In genomic region chr1:87524021-87524754, GRCh38 we compare ENCODE assay signal across 30 cellular contexts.
DNase-seq lines count a peak whose midpoint lies in the region; ATAC-seq, FAIRE-seq and TF ChIP-seq lines count a peak whose summit lies in the region.
"Had no signal": no experiment of that assay in that cellular context is flagged by ENCODE, and none has a peak within 500 bp of the region (broad histone marks: within the 10 kb centered on the region; RNA-seq: fewer than 3 reads in every experiment).

No MANE protein-coding gene starts in this region.

- H3K27me3 Mint-ChIP-seq in astrocyte (ENCODE audit: low read depth, unreplicated experiment): peaks cover 6% of the 10 kb centered on the region
- peaks cover 7 to 21% of the 10 kb centered on the region in 2 donors for H3K27me3 Mint-ChIP-seq in CD8-positive, alpha-beta memory T cell
- H3K27me3 Mint-ChIP-seq: activated naive CD8-positive, alpha-beta T cell treated with anti-CD3 and anti-CD28 coated beads, Interleukin-2, amount 10 ng/mL, durations not matched to agents 7 days and 5 days; CD4-positive, CD25-positive, alpha-beta regulatory T cell had no signal

- H3K4me1 ChIP-seq in astrocyte (ENCODE audit: insufficient read depth, low read length) (peaks cover 3% of the 10 kb centered on the region), left ventricle myocardium inferior (peaks cover 7% of the 10 kb centered on the region), rectal smooth muscle tissue (ENCODE audit: control insufficient read depth, insufficient read depth, low read length) (peaks cover 17% of the 10 kb centered on the region)
- no peaks in the 10 kb centered on the region for H3K4me1 ChIP-seq in CD8-positive, alpha-beta memory T cell (ENCODE audit: insufficient read depth, low read length)
- H3K4me1 ChIP-seq: prostate gland, upper lobe of right lung had no signal

- H3K4me3 Mint-ChIP-seq in astrocyte (ENCODE audit: unreplicated experiment): no peak overlapping the region
- H3K4me3 Mint-ChIP-seq in CD8-positive, alpha-beta memory T cell: no peak overlapping the region
- H3K4me3 Mint-ChIP-seq: activated naive CD8-positive, alpha-beta T cell treated with anti-CD3 and anti-CD28 coated beads, Interleukin-2, amount 10 ng/mL, durations not matched to agents 7 days and 5 days; CD4-positive, CD25-positive, alpha-beta regulatory T cell had no signal

- POLR2A ChIA-PET in CD8-positive, alpha-beta memory T cell (lab: Charles Lee): no interaction called here

- H2AFZ ChIP-seq in astrocyte (ENCODE audit: low read depth, low read length): no peak overlapping the region

- H3K4me1 Mint-ChIP-seq in astrocyte (ENCODE audit: low read depth, unreplicated experiment): no peaks in the 10 kb centered on the region
- no peaks in the 10 kb centered on the region for H3K4me1 Mint-ChIP-seq in CD8-positive, alpha-beta memory T cell
- H3K4me1 Mint-ChIP-seq: activated naive CD8-positive, alpha-beta T cell treated with anti-CD3 and anti-CD28 coated beads, Interleukin-2, amount 10 ng/mL, durations not matched to agents 7 days and 5 days; CD4-positive, CD25-positive, alpha-beta regulatory T cell had no signal

- H3K27me3 ChIP-seq in astrocyte (ENCODE audit: insufficient read depth, low read length) (no peaks in the 10 kb centered on the region), left ventricle myocardium inferior (ENCODE audit: low read depth) (peaks cover 5% of the 10 kb centered on the region), rectal smooth muscle tissue (ENCODE audit: control insufficient read depth, insufficient read depth, low read length) (no peaks in the 10 kb centered on the region)
- no peaks in the 10 kb centered on the region for H3K27me3 ChIP-seq in CD8-positive, alpha-beta memory T cell (ENCODE audit: insufficient read depth, low read length, poor library complexity, severe bottlenecking)
- H3K27me3 ChIP-seq: dorsolateral prefrontal cortex, neutrophil, upper lobe of right lung had no signal

- no peak for FAIRE-seq in astrocyte (lab: Jason Lieb, UNC)
- FAIRE-seq: GM12891 had no signal

- H3K9ac ChIP-seq in astrocyte (ENCODE audit: low read length) (no peak overlapping the region), rectal smooth muscle tissue (ENCODE audit: low read length) (no peak overlapping the region)

- no peaks in the 10 kb centered on the region for H3K9me3 Mint-ChIP-seq in astrocyte (ENCODE audit: unreplicated experiment)
- H3K9me3 Mint-ChIP-seq in CD8-positive, alpha-beta memory T cell: peaks cover 0 to 3% (median 1%) of the 10 kb centered on the region in 5 donors
- H3K9me3 Mint-ChIP-seq: activated naive CD8-positive, alpha-beta T cell treated with anti-CD3 and anti-CD28 coated beads, Interleukin-2, amount 10 ng/mL, durations not matched to agents 7 days and 5 days had no signal

- TF ChIP-seq CTCF in astrocyte (IDR thresholded peaks at IDR 0.05; ENCODE audit: insufficient read depth, low read depth, low read length) (no peak), left ventricle myocardium inferior (IDR thresholded peaks at IDR 0.05; ENCODE audit: borderline replicate concordance) (no peak)

- no peaks in the 10 kb centered on the region for H3K36me3 Mint-ChIP-seq in astrocyte (ENCODE audit: low read depth, unreplicated experiment)
- no peaks in the 10 kb centered on the region for H3K36me3 Mint-ChIP-seq in CD8-positive, alpha-beta memory T cell
- H3K36me3 Mint-ChIP-seq: activated naive CD8-positive, alpha-beta T cell treated with anti-CD3 and anti-CD28 coated beads, Interleukin-2, amount 10 ng/mL, durations not matched to agents 7 days and 5 days; CD4-positive, CD25-positive, alpha-beta regulatory T cell had no signal

- H3K79me2 ChIP-seq in astrocyte (ENCODE audit: insufficient read depth, low read length): no peaks in the 10 kb centered on the region

- no peak overlapping the region for H3K4me2 ChIP-seq in astrocyte (ENCODE audit: low read length)

- ATAC-seq in GM21360 (IDR thresholded peaks at IDR 0.05; ENCODE audit: unreplicated experiment): no peak
- ATAC-seq in HG02678 (IDR thresholded peaks at IDR 0.05; ENCODE audit: unreplicated experiment): no peak
- ATAC-seq: upper lobe of right lung had no signal

- H3K4me3 ChIP-seq in astrocyte (ENCODE audit: insufficient read depth, low read depth, low read length) (no peak overlapping the region), left ventricle myocardium inferior (no peak overlapping the region), rectal smooth muscle tissue (ENCODE audit: low read length) (no peak overlapping the region)
- H3K4me3 ChIP-seq in CD8-positive, alpha-beta memory T cell (ENCODE audit: low read length): no peak overlapping the region
- H3K4me3 ChIP-seq: dorsolateral prefrontal cortex, prostate gland, upper lobe of right lung had no signal

- H3K27ac ChIP-seq in astrocyte (ENCODE audit: low read depth, low read length): no peak overlapping the region
- peak overlapping the region; percentile 25 for H3K27ac ChIP-seq in left ventricle myocardium inferior (replicated peaks)
- H3K27ac ChIP-seq in rectal smooth muscle tissue (ENCODE audit: low read depth, low read length): peak overlapping the region; percentile 61
- H3K27ac ChIP-seq in CD8-positive, alpha-beta memory T cell (ENCODE audit: low read depth, low read length): no peak overlapping the region
- H3K27ac ChIP-seq: dorsolateral prefrontal cortex, neutrophil, prostate gland, upper lobe of right lung, VCaP had no signal

- DNase-seq in astrocyte (ENCODE audit: low read depth): peak; percentile 22
- DNase-seq in left ventricle myocardium inferior: peak; percentile 23
- no peak for DNase-seq in CD8-positive, alpha-beta memory T cell
- DNase-seq in 8988T: no peak
- DNase-seq: activated CD4-positive, alpha-beta T cell treated with anti-CD3 and anti-CD28 coated beads for 4 hours; activated CD8-positive, alpha-beta memory T cell treated with anti-CD3 and anti-CD28 coated beads for 24 hours; activated effector memory CD4-positive, alpha-beta T cell treated with anti-CD3 and anti-CD28 coated beads, Interleukin-2, amount 50 U/mL, for 16 hours; activated naive CD8-positive, alpha-beta T cell treated with anti-CD3 and anti-CD28 coated beads, Interleukin-2, amount 10 ng/mL, durations not matched to agents 7 days and 5 days; CD4-positive, CD25-positive, alpha-beta regulatory T cell; cerebellar nuclear complex; dorsolateral prefrontal cortex; EL; GOT3; mammary epithelial cell; MV-4-11; NCI-H1436 treated with DMSO at 0.1 percent for 48 hours; NCI-H2107; NCI-H446; NCI-H82; RPMI8226; stimulated activated CD8-positive, alpha-beta memory T cell treated with anti-CD3 and anti-CD28 coated beads, Interleukin-4, amount 100 ng/mL, for 48 hours; T-helper 2 cell; upper lobe of right lung had no signal

- H3K9me3 ChIP-seq in astrocyte (ENCODE audit: insufficient read depth, low read depth, low read length) (no peaks in the 10 kb centered on the region), left ventricle myocardium inferior (replicated peaks) (peaks cover 4% of the 10 kb centered on the region)
- no peaks in the 10 kb centered on the region for H3K9me3 ChIP-seq in CD8-positive, alpha-beta memory T cell (ENCODE audit: low read length)
- H3K9me3 ChIP-seq: neutrophil, prostate gland, upper lobe of right lung had no signal

- H3K27ac Mint-ChIP-seq in astrocyte (ENCODE audit: unreplicated experiment): no peak overlapping the region
- H3K27ac Mint-ChIP-seq in CD8-positive, alpha-beta memory T cell: no peak overlapping the region
- H3K27ac Mint-ChIP-seq: activated naive CD8-positive, alpha-beta T cell treated with anti-CD3 and anti-CD28 coated beads, Interleukin-2, amount 10 ng/mL, durations not matched to agents 7 days and 5 days; CD4-positive, CD25-positive, alpha-beta regulatory T cell had no signal

- CTCF ChIA-PET in CD8-positive, alpha-beta memory T cell (lab: Charles Lee): no interaction called here

- no peaks in the 10 kb centered on the region for H4K20me1 ChIP-seq in astrocyte (ENCODE audit: insufficient read depth, low read length)

- H3K36me3 ChIP-seq in astrocyte (ENCODE audit: insufficient read depth, low read length) (no peaks in the 10 kb centered on the region), left ventricle myocardium inferior (no peaks in the 10 kb centered on the region), rectal smooth muscle tissue (ENCODE audit: control insufficient read depth, insufficient read depth, low read length) (no peaks in the 10 kb centered on the region)
- no peaks in the 10 kb centered on the region for H3K36me3 ChIP-seq in CD8-positive, alpha-beta memory T cell (ENCODE audit: insufficient read depth, low read length)
- H3K36me3 ChIP-seq: neutrophil, prostate gland, upper lobe of right lung had no signal

- intact Hi-C loops in left ventricle myocardium inferior (cut with micrococcal nuclease): no loop called here

Comparison
In these comparisons a context has a peak if more than half of its experiments do, and no peak if none do; other contexts are left out.
1. DNase-seq: peak in astrocyte (single experiment) and left ventricle myocardium inferior (single experiment); none in CD8-positive, alpha-beta memory T cell (0 of 5) and 8988T (single experiment).
2. H3K27ac ChIP-seq: peak in left ventricle myocardium inferior (single experiment) and rectal smooth muscle tissue (single experiment); none in astrocyte (single experiment) and CD8-positive, alpha-beta memory T cell (single experiment).